1 cellular context compared by ENCODE assay signal in the genomic region with DNA sequence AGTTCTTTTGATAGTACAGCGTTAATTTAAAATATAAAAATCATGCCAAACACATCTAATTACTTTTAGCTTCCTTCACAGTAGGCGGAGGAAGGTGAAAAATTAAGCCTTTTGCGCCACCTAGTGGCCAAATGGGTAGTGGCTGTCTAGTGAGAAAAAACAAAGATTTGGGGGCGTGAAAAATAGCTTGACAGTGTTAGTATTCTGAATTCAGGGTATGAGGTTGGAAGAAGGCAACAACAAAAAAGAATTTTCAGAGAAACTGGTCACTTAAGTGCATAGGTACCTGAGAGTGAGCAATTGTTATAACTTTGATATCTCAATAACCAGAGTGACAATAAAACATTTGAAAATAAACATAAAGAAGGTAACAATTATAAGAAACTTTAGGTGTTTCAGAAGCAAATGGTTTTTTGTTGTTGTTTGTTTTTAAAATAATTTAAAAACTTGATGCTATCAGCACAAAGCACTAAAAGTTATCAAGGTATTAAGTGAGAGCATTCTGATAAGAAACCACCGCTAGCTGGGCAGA.
TF ChIP-seq lines count a peak whose summit lies in the region.

No MANE protein-coding gene starts in this region.

TF ChIP-seq in H1, 55 proteins besides CTCF, POLR2A, EP300 and RAD21:
- peak; percentile 42; the same call in 1 of the 2 replicates for TF ChIP-seq RFX5 (IDR thresholded peaks at IDR 0.05; ENCODE audit: borderline replicate concordance, low read depth, low read length)
- TF ChIP-seq CREB1 (IDR thresholded peaks at IDR 0.05) = no peak
- TF ChIP-seq SAP30 (IDR thresholded peaks at IDR 0.05; ENCODE audit: insufficient read depth, insufficient replicate concordance, low read length) = no peak
- 0 out of 2 replicates have a peak, but pooled peaks have one; percentile 49 for TF ChIP-seq SP4 (IDR thresholded peaks at IDR 0.05; ENCODE audit: low read length)
- no peak for TF ChIP-seq CBX5 (IDR thresholded peaks at IDR 0.05; ENCODE audit: low read depth, low read length)
- TF ChIP-seq, protein P1, sequence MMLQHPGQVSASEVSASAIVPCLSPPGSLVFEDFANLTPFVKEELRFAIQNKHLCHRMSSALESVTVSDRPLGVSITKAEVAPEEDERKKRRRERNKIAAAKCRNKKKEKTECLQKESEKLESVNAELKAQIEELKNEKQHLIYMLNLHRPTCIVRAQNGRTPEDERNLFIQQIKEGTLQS (IDR thresholded peaks at IDR 0.05; ENCODE audit: insufficient read depth, low read depth, low read length) = no peak
- TF ChIP-seq KDM1A (IDR thresholded peaks at IDR 0.05; ENCODE audit: borderline replicate concordance, low read length) = no peak
